Comparison of ENCODE assay signal across 38 cellular contexts in genomic region chr6:148819852-148820251, GRCh38.
"Had no signal": no experiment of that assay in that cellular context is flagged by ENCODE, and none has a peak within 500 bp of the region (broad histone marks: within the 10 kb centered on the region; RNA-seq: fewer than 3 reads in every experiment).

No MANE protein-coding gene starts in this region.

- H3K4me1 ChIP-seq: ascending aorta, Peyer's patch, SJSA1 had no signal

- H3K27ac ChIP-seq: ascending aorta, cardiac muscle cell, KMS-11, Peyer's patch, SJSA1 had no signal

- H3K9ac ChIP-seq: KMS-11, SK-N-SH had no signal

- H3K9me3 Mint-ChIP-seq: activated T-helper 17 cell treated with anti-CD3 and anti-CD28 coated beads, Interleukin-2, amount 50 U/mL, for 72 hours had no signal

- H3K9me3 ChIP-seq: ascending aorta, Peyer's patch, SJSA1 had no signal

- H3K36me3 ChIP-seq: ascending aorta, cardiac muscle cell, Peyer's patch, SJSA1 had no signal

- H3K27me3 Mint-ChIP-seq: activated CD4-positive, alpha-beta memory T cell treated with anti-CD3 and anti-CD28 coated beads, Interleukin-2, amount 10 ng/mL, durations not matched to agents 7 days and 5 days; activated T-helper 17 cell treated with anti-CD3 and anti-CD28 coated beads, Interleukin-2, amount 50 U/mL, for 72 hours; T-helper 17 cell had no signal

- H3K9me2 ChIP-seq: SK-N-SH had no signal

- H3K4me2 ChIP-seq: KMS-11, SK-N-SH had no signal

- H3K4me1 Mint-ChIP-seq: activated naive CD8-positive, alpha-beta T cell treated with anti-CD3 and anti-CD28 coated beads for 36 hours had no signal

- H3K4me3 ChIP-seq: ascending aorta, cardiac muscle cell, Peyer's patch, SJSA1 had no signal

- DNase-seq: activated CD4-positive, alpha-beta memory T cell treated with anti-CD3 and anti-CD28 coated beads, Interleukin-2, amount 10 ng/mL, durations not matched to agents 7 days and 5 days; activated CD4-positive, alpha-beta T cell treated with anti-CD3 and anti-CD28 coated beads for 4 hours; activated CD4-positive, alpha-beta T cell treated with anti-CD3 and anti-CD28 coated beads, Interleukin-2, amount 50 U/mL, for 1 hour; activated CD8-positive, alpha-beta memory T cell treated with anti-CD3 and anti-CD28 coated beads for 24 hours; activated effector memory CD4-positive, alpha-beta T cell treated with anti-CD3 and anti-CD28 coated beads, Interleukin-2, amount 50 U/mL, for 16 hours; activated naive CD4-positive, alpha-beta T cell; activated naive CD4-positive, alpha-beta T cell treated with anti-CD3 and anti-CD28 coated beads, Interleukin-2, amount 50 U/mL, for 16 hours; activated naive CD8-positive, alpha-beta T cell treated with anti-CD3 and anti-CD28 coated beads for 36 hours; activated T-cell treated with anti-CD3 and anti-CD28 coated beads, Interleukin-2, amount 50 U/mL, for 1 hour; activated T-cell treated with anti-CD3 and anti-CD28 coated beads, Interleukin-2, amount 50 U/mL, for 72 hours; amniotic stem cell; MM.1S; NCI-H1092 treated with DMSO at 0.1 percent for 48 hours; NCI-H1417; NCI-H146; NCI-H187; NCI-H2029 treated with DMSO at 0.1 percent for 48 hours; NCI-H2107; NCI-H2171; NCI-H510A; NCI-H526; NCI-H748 treated with DMSO at 0.1 percent for 48 hours; NK-92 treated with Interleukin-12 subunit alpha and Interleukin-12 subunit beta, amount 100 ng/mL, for 24 hours; Peyer's patch; RPMI8226; SHP77 treated with DMSO at 0.1 percent for 48 hours; SK-N-SH; T-cell; T-helper 17 cell; T-helper 9 cell had no signal

- FAIRE-seq: TTC549 had no signal

- H3K27me3 ChIP-seq: ascending aorta, cardiac muscle cell, Peyer's patch, SJSA1 had no signal

- H3K4me3 Mint-ChIP-seq: activated CD4-positive, alpha-beta memory T cell treated with anti-CD3 and anti-CD28 coated beads, Interleukin-2, amount 10 ng/mL, durations not matched to agents 7 days and 5 days; activated naive CD8-positive, alpha-beta T cell treated with anti-CD3 and anti-CD28 coated beads for 36 hours; activated T-cell treated with anti-CD3 and anti-CD28 coated beads, Interleukin-2, amount 50 U/mL, for 72 hours; activated T-helper 17 cell treated with anti-CD3 and anti-CD28 coated beads, Interleukin-2, amount 50 U/mL, for 72 hours; T-cell; T-helper 17 cell had no signal

- H3K27ac Mint-ChIP-seq: activated CD4-positive, alpha-beta memory T cell treated with anti-CD3 and anti-CD28 coated beads, Interleukin-2, amount 10 ng/mL, durations not matched to agents 7 days and 5 days; activated naive CD8-positive, alpha-beta T cell treated with anti-CD3 and anti-CD28 coated beads for 36 hours; activated T-cell treated with anti-CD3 and anti-CD28 coated beads, Interleukin-2, amount 50 U/mL, for 72 hours; activated T-helper 17 cell treated with anti-CD3 and anti-CD28 coated beads, Interleukin-2, amount 50 U/mL, for 72 hours; T-cell had no signal

- ATAC-seq: activated CD4-positive, CD25-positive, alpha-beta regulatory T cell treated with anti-CD3 and anti-CD28 coated beads, Interleukin-2, amount 50 U/mL, for 24 hours; activated T-cell treated with anti-CD3 and anti-CD28 coated beads, Interleukin-2, amount 50 U/mL, for 72 hours; activated T-helper 17 cell treated with anti-CD3 and anti-CD28 coated beads, Interleukin-2, amount 50 U/mL, for 72 hours; PC-3; T-cell; T-helper 17 cell had no signal

- H3K36me3 Mint-ChIP-seq: activated naive CD8-positive, alpha-beta T cell treated with anti-CD3 and anti-CD28 coated beads for 36 hours had no signal
